Comparison of ENCODE assay signal across 1 cellular context in genomic region chr11:62839050-62840015, GRCh38.
TF ChIP-seq lines count a peak whose summit lies in the region.

WDR74 (minus strand) TSS chr11:62839590; CDS start chr11:62839570, 20 bp downstream.

TF ChIP-seq in K562, 482 proteins besides CTCF, POLR2A, EP300 and RAD21 (continued from another document and continues in another):
- TF ChIP-seq, protein P1, sequence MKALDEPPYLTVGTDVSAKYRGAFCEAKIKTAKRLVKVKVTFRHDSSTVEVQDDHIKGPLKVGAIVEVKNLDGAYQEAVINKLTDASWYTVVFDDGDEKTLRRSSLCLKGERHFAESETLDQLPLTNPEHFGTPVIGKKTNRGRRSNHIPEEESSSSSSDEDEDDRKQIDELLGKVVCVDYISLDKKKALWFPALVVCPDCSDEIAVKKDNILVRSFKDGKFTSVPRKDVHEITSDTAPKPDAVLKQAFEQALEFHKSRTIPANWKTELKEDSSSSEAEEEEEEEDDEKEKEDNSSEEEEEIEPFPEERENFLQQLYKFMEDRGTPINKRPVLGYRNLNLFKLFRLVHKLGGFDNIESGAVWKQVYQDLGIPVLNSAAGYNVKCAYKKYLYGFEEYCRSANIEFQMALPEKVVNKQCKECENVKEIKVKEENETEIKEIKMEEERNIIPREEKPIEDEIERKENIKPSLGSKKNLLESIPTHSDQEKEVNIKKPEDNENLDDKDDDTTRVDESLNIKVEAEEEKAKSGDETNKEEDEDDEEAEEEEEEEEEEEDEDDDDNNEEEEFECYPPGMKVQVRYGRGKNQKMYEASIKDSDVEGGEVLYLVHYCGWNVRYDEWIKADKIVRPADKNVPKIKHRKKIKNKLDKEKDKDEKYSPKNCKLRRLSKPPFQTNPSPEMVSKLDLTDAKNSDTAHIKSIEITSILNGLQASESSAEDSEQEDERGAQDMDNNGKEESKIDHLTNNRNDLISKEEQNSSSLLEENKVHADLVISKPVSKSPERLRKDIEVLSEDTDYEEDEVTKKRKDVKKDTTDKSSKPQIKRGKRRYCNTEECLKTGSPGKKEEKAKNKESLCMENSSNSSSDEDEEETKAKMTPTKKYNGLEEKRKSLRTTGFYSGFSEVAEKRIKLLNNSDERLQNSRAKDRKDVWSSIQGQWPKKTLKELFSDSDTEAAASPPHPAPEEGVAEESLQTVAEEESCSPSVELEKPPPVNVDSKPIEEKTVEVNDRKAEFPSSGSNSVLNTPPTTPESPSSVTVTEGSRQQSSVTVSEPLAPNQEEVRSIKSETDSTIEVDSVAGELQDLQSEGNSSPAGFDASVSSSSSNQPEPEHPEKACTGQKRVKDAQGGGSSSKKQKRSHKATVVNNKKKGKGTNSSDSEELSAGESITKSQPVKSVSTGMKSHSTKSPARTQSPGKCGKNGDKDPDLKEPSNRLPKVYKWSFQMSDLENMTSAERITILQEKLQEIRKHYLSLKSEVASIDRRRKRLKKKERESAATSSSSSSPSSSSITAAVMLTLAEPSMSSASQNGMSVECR (CRISPR knock-in tag; IDR thresholded peaks at IDR 0.05), result peak; percentile 100
- TF ChIP-seq SIX5 (IDR thresholded peaks at IDR 0.05; ENCODE audit: borderline replicate concordance in 1 of 2, insufficient read depth in 1 of 2, low read depth in 1 of 2, low read length in 2 of 2), result peak in 1 of 2 experiments; percentile 32; a peak in 2 of 4 replicates
- no peak for TF ChIP-seq ZFP36 (IDR thresholded peaks at IDR 0.05; ENCODE audit: low read depth, low read length, partially characterized antibody)
- TF ChIP-seq HDAC6 (IDR thresholded peaks at IDR 0.05; ENCODE audit: low read depth, low read length), result no peak
- TF ChIP-seq, protein P2, sequence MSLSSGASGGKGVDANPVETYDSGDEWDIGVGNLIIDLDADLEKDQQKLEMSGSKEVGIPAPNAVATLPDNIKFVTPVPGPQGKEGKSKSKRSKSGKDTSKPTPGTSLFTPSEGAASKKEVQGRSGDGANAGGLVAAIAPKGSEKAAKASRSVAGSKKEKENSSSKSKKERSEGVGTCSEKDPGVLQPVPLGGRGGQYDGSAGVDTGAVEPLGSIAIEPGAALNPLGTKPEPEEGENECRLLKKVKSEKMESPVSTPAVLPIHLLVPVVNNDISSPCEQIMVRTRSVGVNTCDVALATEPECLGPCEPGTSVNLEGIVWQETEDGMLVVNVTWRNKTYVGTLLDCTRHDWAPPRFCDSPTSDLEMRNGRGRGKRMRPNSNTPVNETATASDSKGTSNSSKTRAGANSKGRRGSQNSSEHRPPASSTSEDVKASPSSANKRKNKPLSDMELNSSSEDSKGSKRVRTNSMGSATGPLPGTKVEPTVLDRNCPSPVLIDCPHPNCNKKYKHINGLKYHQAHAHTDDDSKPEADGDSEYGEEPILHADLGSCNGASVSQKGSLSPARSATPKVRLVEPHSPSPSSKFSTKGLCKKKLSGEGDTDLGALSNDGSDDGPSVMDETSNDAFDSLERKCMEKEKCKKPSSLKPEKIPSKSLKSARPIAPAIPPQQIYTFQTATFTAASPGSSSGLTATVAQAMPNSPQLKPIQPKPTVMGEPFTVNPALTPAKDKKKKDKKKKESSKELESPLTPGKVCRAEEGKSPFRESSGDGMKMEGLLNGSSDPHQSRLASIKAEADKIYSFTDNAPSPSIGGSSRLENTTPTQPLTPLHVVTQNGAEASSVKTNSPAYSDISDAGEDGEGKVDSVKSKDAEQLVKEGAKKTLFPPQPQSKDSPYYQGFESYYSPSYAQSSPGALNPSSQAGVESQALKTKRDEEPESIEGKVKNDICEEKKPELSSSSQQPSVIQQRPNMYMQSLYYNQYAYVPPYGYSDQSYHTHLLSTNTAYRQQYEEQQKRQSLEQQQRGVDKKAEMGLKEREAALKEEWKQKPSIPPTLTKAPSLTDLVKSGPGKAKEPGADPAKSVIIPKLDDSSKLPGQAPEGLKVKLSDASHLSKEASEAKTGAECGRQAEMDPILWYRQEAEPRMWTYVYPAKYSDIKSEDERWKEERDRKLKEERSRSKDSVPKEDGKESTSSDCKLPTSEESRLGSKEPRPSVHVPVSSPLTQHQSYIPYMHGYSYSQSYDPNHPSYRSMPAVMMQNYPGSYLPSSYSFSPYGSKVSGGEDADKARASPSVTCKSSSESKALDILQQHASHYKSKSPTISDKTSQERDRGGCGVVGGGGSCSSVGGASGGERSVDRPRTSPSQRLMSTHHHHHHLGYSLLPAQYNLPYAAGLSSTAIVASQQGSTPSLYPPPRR (CRISPR knock-in tag; IDR thresholded peaks at IDR 0.05; ENCODE audit: borderline replicate concordance), result peak; percentile 88; the same call in 1 of the 2 replicates
- no peak for TF ChIP-seq ZNF584 (CRISPR knock-in tag; IDR thresholded peaks at IDR 0.05; ENCODE audit: low read depth)
- TF ChIP-seq POLR2G (IDR thresholded peaks at IDR 0.05; ENCODE audit: low read depth, low read length), result peak; percentile 93
- TF ChIP-seq POLR2H (tag; IDR thresholded peaks at IDR 0.05; ENCODE audit: low read depth), result peak; percentile 4; the same call in 1 of the 2 replicates
- peak; percentile 81 for TF ChIP-seq ELF4 (CRISPR knock-in tag; IDR thresholded peaks at IDR 0.05)
- TF ChIP-seq ZNF707 (CRISPR knock-in tag; conservative IDR thresholded peaks at IDR 0.05), result 0 out of 2 replicates have a peak, but pooled peaks have one; percentile 17
- TF ChIP-seq RBM22 (IDR thresholded peaks at IDR 0.05; ENCODE audit: low read depth, low read length, poor library complexity, severe bottlenecking), result peak; percentile 92
- TF ChIP-seq, protein P3, sequence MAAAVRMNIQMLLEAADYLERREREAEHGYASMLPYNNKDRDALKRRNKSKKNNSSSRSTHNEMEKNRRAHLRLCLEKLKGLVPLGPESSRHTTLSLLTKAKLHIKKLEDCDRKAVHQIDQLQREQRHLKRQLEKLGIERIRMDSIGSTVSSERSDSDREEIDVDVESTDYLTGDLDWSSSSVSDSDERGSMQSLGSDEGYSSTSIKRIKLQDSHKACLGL (CRISPR knock-in tag; IDR thresholded peaks at IDR 0.05; ENCODE audit: borderline replicate concordance, poor library complexity, severe bottlenecking), result peak; percentile 99
- TF ChIP-seq ZNF561 (CRISPR knock-in tag; conservative IDR thresholded peaks at IDR 0.05), result no peak
- TF ChIP-seq NFIC (IDR thresholded peaks at IDR 0.05), result 0 out of 2 replicates have a peak, but pooled peaks have one; percentile 14
- TF ChIP-seq, protein P4, sequence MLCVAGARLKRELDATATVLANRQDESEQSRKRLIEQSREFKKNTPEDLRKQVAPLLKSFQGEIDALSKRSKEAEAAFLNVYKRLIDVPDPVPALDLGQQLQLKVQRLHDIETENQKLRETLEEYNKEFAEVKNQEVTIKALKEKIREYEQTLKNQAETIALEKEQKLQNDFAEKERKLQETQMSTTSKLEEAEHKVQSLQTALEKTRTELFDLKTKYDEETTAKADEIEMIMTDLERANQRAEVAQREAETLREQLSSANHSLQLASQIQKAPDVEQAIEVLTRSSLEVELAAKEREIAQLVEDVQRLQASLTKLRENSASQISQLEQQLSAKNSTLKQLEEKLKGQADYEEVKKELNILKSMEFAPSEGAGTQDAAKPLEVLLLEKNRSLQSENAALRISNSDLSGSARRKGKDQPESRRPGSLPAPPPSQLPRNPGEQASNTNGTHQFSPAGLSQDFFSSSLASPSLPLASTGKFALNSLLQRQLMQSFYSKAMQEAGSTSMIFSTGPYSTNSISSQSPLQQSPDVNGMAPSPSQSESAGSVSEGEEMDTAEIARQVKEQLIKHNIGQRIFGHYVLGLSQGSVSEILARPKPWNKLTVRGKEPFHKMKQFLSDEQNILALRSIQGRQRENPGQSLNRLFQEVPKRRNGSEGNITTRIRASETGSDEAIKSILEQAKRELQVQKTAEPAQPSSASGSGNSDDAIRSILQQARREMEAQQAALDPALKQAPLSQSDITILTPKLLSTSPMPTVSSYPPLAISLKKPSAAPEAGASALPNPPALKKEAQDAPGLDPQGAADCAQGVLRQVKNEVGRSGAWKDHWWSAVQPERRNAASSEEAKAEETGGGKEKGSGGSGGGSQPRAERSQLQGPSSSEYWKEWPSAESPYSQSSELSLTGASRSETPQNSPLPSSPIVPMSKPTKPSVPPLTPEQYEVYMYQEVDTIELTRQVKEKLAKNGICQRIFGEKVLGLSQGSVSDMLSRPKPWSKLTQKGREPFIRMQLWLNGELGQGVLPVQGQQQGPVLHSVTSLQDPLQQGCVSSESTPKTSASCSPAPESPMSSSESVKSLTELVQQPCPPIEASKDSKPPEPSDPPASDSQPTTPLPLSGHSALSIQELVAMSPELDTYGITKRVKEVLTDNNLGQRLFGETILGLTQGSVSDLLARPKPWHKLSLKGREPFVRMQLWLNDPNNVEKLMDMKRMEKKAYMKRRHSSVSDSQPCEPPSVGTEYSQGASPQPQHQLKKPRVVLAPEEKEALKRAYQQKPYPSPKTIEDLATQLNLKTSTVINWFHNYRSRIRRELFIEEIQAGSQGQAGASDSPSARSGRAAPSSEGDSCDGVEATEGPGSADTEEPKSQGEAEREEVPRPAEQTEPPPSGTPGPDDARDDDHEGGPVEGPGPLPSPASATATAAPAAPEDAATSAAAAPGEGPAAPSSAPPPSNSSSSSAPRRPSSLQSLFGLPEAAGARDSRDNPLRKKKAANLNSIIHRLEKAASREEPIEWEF (CRISPR knock-in tag; IDR thresholded peaks at IDR 0.05), result no peak
- peak; percentile 48; the same call in 1 of the 2 replicates for TF ChIP-seq LCOR (CRISPR knock-in tag; IDR thresholded peaks at IDR 0.05)
- peak in 1 of 2 experiments; percentile 36; a peak in 1 of 4 replicates for TF ChIP-seq FOXA3 (CRISPR knock-in tag; conservative IDR thresholded peaks at IDR 0.05 in 1 of 2, IDR thresholded peaks at IDR 0.05 in 1 of 2)
- no peak for TF ChIP-seq ESRRA (IDR thresholded peaks at IDR 0.05; ENCODE audit: borderline replicate concordance, low read depth)
- TF ChIP-seq NFATC3 (IDR thresholded peaks at IDR 0.05), result 0 out of 2 replicates have a peak, but pooled peaks have one; percentile 27
- TF ChIP-seq ZNF41 (CRISPR knock-in tag; conservative IDR thresholded peaks at IDR 0.05), result 0 out of 2 replicates have a peak, but pooled peaks have one; percentile 39
- TF ChIP-seq ZNF79 (CRISPR knock-in tag; IDR thresholded peaks at IDR 0.05; ENCODE audit: low read depth), result no peak
- peak; percentile 53; the same call in 1 of the 2 replicates for TF ChIP-seq SAFB (IDR thresholded peaks at IDR 0.05; ENCODE audit: borderline replicate concordance, low read depth, low read length)
- no peak for TF ChIP-seq PRMT5 (CRISPR knock-in tag; IDR thresholded peaks at IDR 0.05)
- peak; percentile 49; the same call in 1 of the 2 replicates for TF ChIP-seq CHCHD3 (CRISPR knock-in tag; IDR thresholded peaks at IDR 0.05)
- 0 out of 2 replicates have a peak, but pooled peaks have one; percentile 40 for TF ChIP-seq ZHX1 (conservative IDR thresholded peaks at IDR 0.05; ENCODE audit: low read length)
- TF ChIP-seq ZNF175 (CRISPR knock-in tag; IDR thresholded peaks at IDR 0.05; ENCODE audit: low read depth), result no peak
- no peak for TF ChIP-seq MTF1 (CRISPR knock-in tag; IDR thresholded peaks at IDR 0.05; ENCODE audit: borderline replicate concordance)
- TF ChIP-seq, protein P5, sequence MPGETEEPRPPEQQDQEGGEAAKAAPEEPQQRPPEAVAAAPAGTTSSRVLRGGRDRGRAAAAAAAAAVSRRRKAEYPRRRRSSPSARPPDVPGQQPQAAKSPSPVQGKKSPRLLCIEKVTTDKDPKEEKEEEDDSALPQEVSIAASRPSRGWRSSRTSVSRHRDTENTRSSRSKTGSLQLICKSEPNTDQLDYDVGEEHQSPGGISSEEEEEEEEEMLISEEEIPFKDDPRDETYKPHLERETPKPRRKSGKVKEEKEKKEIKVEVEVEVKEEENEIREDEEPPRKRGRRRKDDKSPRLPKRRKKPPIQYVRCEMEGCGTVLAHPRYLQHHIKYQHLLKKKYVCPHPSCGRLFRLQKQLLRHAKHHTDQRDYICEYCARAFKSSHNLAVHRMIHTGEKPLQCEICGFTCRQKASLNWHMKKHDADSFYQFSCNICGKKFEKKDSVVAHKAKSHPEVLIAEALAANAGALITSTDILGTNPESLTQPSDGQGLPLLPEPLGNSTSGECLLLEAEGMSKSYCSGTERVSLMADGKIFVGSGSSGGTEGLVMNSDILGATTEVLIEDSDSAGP (CRISPR knock-in tag; IDR thresholded peaks at IDR 0.05), result 0 out of 2 replicates have a peak, but pooled peaks have one; percentile 15
- TF ChIP-seq ZNF347 (CRISPR knock-in tag; IDR thresholded peaks at IDR 0.05; ENCODE audit: low read depth), result no peak
- TF ChIP-seq ZNF764 (CRISPR knock-in tag; IDR thresholded peaks at IDR 0.05; ENCODE audit: low read depth), result no peak
- TF ChIP-seq RBM17 (IDR thresholded peaks at IDR 0.05; ENCODE audit: borderline replicate concordance, low read depth, low read length), result no peak
- TF ChIP-seq KLF1 (tag; IDR thresholded peaks at IDR 0.05), result 0 out of 2 replicates have a peak, but pooled peaks have one; percentile 46
- TF ChIP-seq ZNF583 (CRISPR knock-in tag; IDR thresholded peaks at IDR 0.05), result no peak
- TF ChIP-seq CHD1 (IDR thresholded peaks at IDR 0.05; ENCODE audit: low read length), result peak; percentile 61
- peak; percentile 92; the same call in 1 of the 2 replicates for TF ChIP-seq JUN (IDR thresholded peaks at IDR 0.05; ENCODE audit: borderline replicate concordance, low read depth, low read length)
- peak; percentile 82 for TF ChIP-seq JUN (CRISPR knock-in tag; IDR thresholded peaks at IDR 0.05; ENCODE audit: borderline replicate concordance)
- TF ChIP-seq DDX20 (tag; IDR thresholded peaks at IDR 0.05; ENCODE audit: low read depth), result no peak
- no peak for TF ChIP-seq ZNF507 (tag; conservative IDR thresholded peaks at IDR 0.05)
